1 cellular context compared by ENCODE assay signal in the genomic region with DNA sequence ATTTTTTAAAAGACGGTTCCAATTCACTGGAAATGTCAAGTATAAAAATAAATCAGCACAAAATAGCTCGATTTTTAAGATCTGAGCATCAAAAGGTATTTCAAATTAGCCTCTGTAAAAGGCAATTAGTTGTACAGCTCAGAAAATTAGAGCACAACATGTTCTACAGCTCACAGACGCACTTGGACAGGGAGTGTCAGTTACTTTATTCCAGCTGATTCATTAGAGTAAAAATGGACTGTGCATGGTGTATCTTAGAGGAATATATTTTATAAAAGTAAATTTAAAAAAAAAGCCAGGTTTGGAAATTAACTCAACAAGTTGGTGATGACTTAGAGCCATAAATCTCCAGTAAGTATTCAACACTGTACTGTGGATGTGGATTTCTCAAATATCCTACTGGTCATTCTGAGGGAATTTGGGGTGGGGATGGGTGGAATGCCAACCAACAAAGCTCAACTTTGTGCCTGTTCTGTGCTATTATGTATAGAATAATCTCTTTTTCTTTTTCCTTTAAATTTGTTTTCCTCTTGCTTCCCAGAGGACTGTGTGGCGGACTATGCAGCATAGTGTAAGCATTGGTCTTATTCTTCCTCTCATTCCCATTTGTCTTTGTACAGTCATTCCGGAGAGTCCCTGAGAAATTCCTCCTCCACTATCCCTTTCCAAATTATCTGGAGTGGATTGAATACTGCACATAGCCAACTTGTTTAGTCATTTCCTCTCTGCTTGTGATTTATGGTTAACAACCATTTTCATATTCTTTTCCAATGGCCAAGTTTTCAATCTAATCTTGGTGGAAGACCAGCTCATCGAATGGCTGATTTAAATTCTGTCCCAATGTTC.
TF ChIP-seq lines count a peak whose summit lies in the region.

No MANE protein-coding gene starts in this region.

TF ChIP-seq in A549, 52 proteins besides CTCF, POLR2A, EP300 and RAD21 (continued from another document):
- TF ChIP-seq, protein P1, sequence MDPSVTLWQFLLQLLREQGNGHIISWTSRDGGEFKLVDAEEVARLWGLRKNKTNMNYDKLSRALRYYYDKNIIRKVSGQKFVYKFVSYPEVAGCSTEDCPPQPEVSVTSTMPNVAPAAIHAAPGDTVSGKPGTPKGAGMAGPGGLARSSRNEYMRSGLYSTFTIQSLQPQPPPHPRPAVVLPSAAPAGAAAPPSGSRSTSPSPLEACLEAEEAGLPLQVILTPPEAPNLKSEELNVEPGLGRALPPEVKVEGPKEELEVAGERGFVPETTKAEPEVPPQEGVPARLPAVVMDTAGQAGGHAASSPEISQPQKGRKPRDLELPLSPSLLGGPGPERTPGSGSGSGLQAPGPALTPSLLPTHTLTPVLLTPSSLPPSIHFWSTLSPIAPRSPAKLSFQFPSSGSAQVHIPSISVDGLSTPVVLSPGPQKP (IDR thresholded peaks at IDR 0.05; ENCODE audit: low read depth, low read length): no peak
- TF ChIP-seq HDAC2 (IDR thresholded peaks at IDR 0.05) (no peak), JUN (IDR thresholded peaks at IDR 0.05) (no peak), JUNB (IDR thresholded peaks at IDR 0.05) (no peak), ZFP36 (IDR thresholded peaks at IDR 0.05; ENCODE audit: borderline replicate concordance, partially characterized antibody) (no peak)
